ENCODE assay signal across 28 cellular contexts in the genomic region with DNA sequence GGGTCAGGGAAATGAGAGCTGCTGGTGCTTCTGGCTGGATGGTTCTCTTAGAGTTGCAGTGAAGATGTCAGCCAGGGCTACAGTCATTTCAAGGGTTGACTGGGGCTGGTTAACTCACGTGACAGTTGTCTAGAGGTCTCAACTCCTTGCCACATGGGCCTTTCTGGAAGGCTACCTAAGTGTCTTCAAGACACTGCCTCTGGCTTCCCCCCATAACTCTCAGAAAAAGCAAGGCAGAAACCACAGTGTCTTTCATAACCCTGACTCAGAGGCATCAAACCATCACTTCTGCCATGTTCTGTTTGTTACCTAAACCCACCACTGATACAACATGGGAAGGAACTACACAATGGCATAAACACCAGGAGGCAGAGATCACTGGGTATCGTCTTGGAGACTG.
"Had no signal": no experiment of that assay in that cellular context is flagged by ENCODE, and none has a peak within 500 bp of the region (broad histone marks: within the 10 kb centered on the region; RNA-seq: fewer than 3 reads in every experiment).

No MANE protein-coding gene starts in this region.

- ATAC-seq: HepG2, K562, Right ventricle myocardium inferior, SK-N-SH treated with all-trans-retinoic acid at 6 μM for 48 hours had no signal

- H3K9ac ChIP-seq: KMS-11 had no signal

- H3K4me3 ChIP-seq: K562, PC-9, Peyer's patch, SJCRH30 had no signal

- H3K9me3 ChIP-seq: Peyer's patch, SJCRH30 had no signal

- H3K4me1 ChIP-seq: Peyer's patch, SJCRH30 had no signal

- DNase-seq: Kasumi-1; MV-4-11; NCI-H1092; NCI-H1105 treated with DMSO at 0.1 percent for 48 hours; NCI-H1417 treated with DMSO at 0.1 percent for 48 hours; NCI-H146; NCI-H1694 treated with DMSO at 0.1 percent for 48 hours; NCI-H1930; NCI-H2081; NCI-H2107; NCI-H2171; NCI-H226; NCI-H446; NCI-H510A; NCI-H524 treated with DMSO at 0.1 percent for 48 hours; NCI-H69; NCI-H774; NK-92 treated with Interleukin-12 subunit alpha and Interleukin-12 subunit beta, amount 100 ng/mL, for 24 hours; PC-9; Peyer's patch; SHP77 treated with DMSO at 0.1 percent for 48 hours; SJCRH30; T-helper 1 cell had no signal

- H3K36me3 ChIP-seq: Peyer's patch, SJCRH30 had no signal

- H2AFZ ChIP-seq: PC-9 had no signal

- H3K4me2 ChIP-seq: KMS-11, PC-9 had no signal

- H3K27me3 ChIP-seq: Peyer's patch, SJCRH30 had no signal

- H3K27ac ChIP-seq: KMS-11, PC-9, Peyer's patch, SJCRH30 had no signal
